Comparison of ENCODE assay signal across 8 cellular contexts in the genomic region with DNA sequence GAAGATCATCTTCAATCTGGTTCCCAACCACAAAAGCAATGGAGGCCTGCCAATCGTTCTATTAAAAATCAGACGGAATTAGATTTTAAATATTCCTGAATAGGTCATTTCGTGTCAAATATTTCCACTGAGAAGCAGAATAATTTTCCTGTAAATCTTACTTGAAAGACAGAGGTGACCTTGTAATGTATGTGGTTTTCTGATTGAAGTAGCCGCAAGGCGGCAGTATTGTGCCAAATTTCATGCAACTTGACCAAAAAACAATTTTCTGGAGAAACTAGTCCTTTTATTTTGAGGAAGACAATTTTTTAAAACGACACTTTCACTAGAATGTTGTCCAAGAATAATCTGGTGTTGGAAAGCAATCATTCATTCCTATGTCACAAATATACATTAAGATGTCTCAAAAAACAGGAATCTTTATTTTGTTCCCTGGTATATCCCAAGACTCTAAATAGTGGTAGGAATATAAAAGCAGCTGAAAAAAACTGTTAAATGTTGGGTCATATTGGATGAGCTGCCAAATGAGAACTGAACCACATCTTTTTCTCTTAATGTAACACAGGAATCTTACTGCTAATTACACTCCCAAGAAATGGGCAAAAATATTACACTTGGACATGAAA. TPM values are rescaled to one million over a fixed set of nuclear protein-coding genes. Genes with fewer than 3 reads are reported as not detected.
DNase-seq lines count a peak whose midpoint lies in the region; ATAC-seq and TF ChIP-seq lines count a peak whose summit lies in the region.

No MANE protein-coding gene starts in this region.

- H3K27me3 ChIP-seq in SJSA1 (replicated peaks) = no peaks in the 10 kb centered on the region

- no peak overlapping the region for H3K27ac ChIP-seq in SJSA1

- no peaks in the 10 kb centered on the region for H3K36me3 ChIP-seq in SJSA1

- ATAC-seq in GM19397 (IDR thresholded peaks at IDR 0.05; ENCODE audit: unreplicated experiment) (no peak), GM18517 (IDR thresholded peaks at IDR 0.05; ENCODE audit: unreplicated experiment) (no peak)

- DNase-seq in Daoy (ENCODE audit: low read depth) (peak; percentile 60), HuH-7 (ENCODE audit: low spot score) (peak; percentile 6), SJSA1 (ENCODE audit: low read depth in 1 of 2, low spot score in 2 of 2) (peak; percentile 44 to 54), epithelial cell of esophagus (ENCODE audit: low read depth) (peak; percentile 67), middle frontal gyrus (ENCODE audit: extremely low spot score, low spot score) (peak; percentile 48), mesenteric fat pad (ENCODE audit: low spot score) (no peak)

- TF ChIP-seq CTCF in epithelial cell of esophagus (IDR thresholded peaks at IDR 0.05; ENCODE audit: insufficient read depth, low read depth, low read length, missing control alignments) = peak; percentile 78

- H3K9me3 ChIP-seq in SJSA1 (replicated peaks) = no peaks in the 10 kb centered on the region

- H3K4me3 ChIP-seq in SJSA1 (no peak overlapping the region), epithelial cell of esophagus (ENCODE audit: low read length) (no peak overlapping the region)

- peaks cover 19% of the 10 kb centered on the region for H3K4me1 ChIP-seq in SJSA1 (replicated peaks)

RNA-seq across cellular contexts. Expression of a gene that starts 33.6 kb away (rescaled TPM):
- total RNA-seq in Daoy (2014; rRNA removed; shearing (Covaris generic)) = not detected in 2 replicates
- 0.09 TPM in 1 of 2 replicates, not detected in the other for total RNA-seq in SJSA1 (2014; rRNA removed; shearing (Covaris generic))
- total RNA-seq in mesenteric fat pad = not detected
